7 cellular contexts compared by ENCODE assay signal in genomic region chr3:101849714-101850326, GRCh38. TPM values are rescaled to one million over a fixed set of nuclear protein-coding genes. Genes with fewer than 3 reads are reported as not detected.
DNase-seq lines count a peak whose midpoint lies in the region; ATAC-seq and TF ChIP-seq lines count a peak whose summit lies in the region.

No MANE protein-coding gene starts in this region.

- H3K27me3 Mint-ChIP-seq in H9 (ENCODE audit: low read depth) (no peaks in the 10 kb centered on the region), nephron progenitor cell (ENCODE audit: low read depth, poor library complexity) (peaks cover 21% of the 10 kb centered on the region)
- no peaks in the 10 kb centered on the region for H3K27me3 Mint-ChIP-seq in activated CD8-positive, alpha-beta memory T cell treated with anti-CD3 and anti-CD28 coated beads, Interleukin-2, amount 10 ng/mL, durations not matched to agents 7 days and 5 days

- peak overlapping the region; percentile 80 to 98 for H3K4me3 Mint-ChIP-seq in H9
- peak overlapping the region; percentile 96 for H3K4me3 Mint-ChIP-seq in activated CD8-positive, alpha-beta memory T cell treated with anti-CD3 and anti-CD28 coated beads, Interleukin-2, amount 10 ng/mL, durations not matched to agents 7 days and 5 days
- peak overlapping the region; percentile 96 for H3K4me3 Mint-ChIP-seq in nephron progenitor cell

- no peak overlapping the region for H2BK20ac ChIP-seq in H9 (ENCODE audit: low read depth, low read length, poor library complexity, severe bottlenecking)

- CTCF ChIA-PET in activated CD8-positive, alpha-beta memory T cell treated with anti-CD3 and anti-CD28 coated beads, Interleukin-2, amount 10 ng/mL, durations not matched to agents 7 days and 5 days (lab: Charles Lee) = interaction anchor here (0.7 to 2.2 kb wide), 15 partner anchors 20 to 379 kb away, joined by 3 to 11 read pairs (median 3); partner anchors contain the start of genes PCNP and RPL24

- H3K27ac ChIP-seq in H9 (ENCODE audit: insufficient read length, low read depth, low read length) (no peak overlapping the region), epithelial cell of prostate (peak overlapping the region; percentile 95), substantia nigra (ENCODE audit: low read depth, low read length, poor library complexity, severe bottlenecking) (peak overlapping the region; percentile 87)

- peak overlapping the region; percentile 76 for H3K4me2 ChIP-seq in H9 (ENCODE audit: insufficient read depth, insufficient read length, low read length)

- H4K8ac ChIP-seq in H9 (replicated peaks; ENCODE audit: insufficient read length, low read depth, low read length) = no peak overlapping the region

- TF ChIP-seq CTCF in H9 (conservative IDR thresholded peaks at IDR 0.05) (peak; percentile 31; the same call in 2 of the 3 replicates), nephron progenitor cell (IDR thresholded peaks at IDR 0.05) (no peak)

- no peak overlapping the region for H4K5ac ChIP-seq in H9 (ENCODE audit: insufficient read length, low read depth, low read length)

- no peak overlapping the region for H2AK5ac ChIP-seq in H9 (ENCODE audit: insufficient read length, low read length)

- H2BK15ac ChIP-seq in H9 (ENCODE audit: low read depth, low read length) = no peak overlapping the region

- no CpG with 5 or more reads among the region's 67 CpGs for WGBS in H9 (ENCODE audit: extremely low coverage, insufficient read length, low lambda C conversion rate)

- peaks cover 2% of the 10 kb centered on the region; the same call in 1 of the 2 replicates for H3K4me1 ChIP-seq in H9 (ENCODE audit: insufficient read depth, low read length)

- H3K9ac ChIP-seq in H9 (ENCODE audit: extremely low read depth, insufficient read length, low read length) = peak overlapping the region; percentile 73

- H2BK5ac ChIP-seq in H9 (ENCODE audit: insufficient read length, low read length) = no peak overlapping the region

- peaks cover 31 to 46% (median 31%) of the 10 kb centered on the region in 3 experiments for H3K36me3 Mint-ChIP-seq in H9 (ENCODE audit: insufficient read depth in 1 of 3, low read depth in 3 of 3)
- peaks cover 48% of the 10 kb centered on the region for H3K36me3 Mint-ChIP-seq in activated CD8-positive, alpha-beta memory T cell treated with anti-CD3 and anti-CD28 coated beads, Interleukin-2, amount 10 ng/mL, durations not matched to agents 7 days and 5 days
- peaks cover 36% of the 10 kb centered on the region for H3K36me3 Mint-ChIP-seq in nephron progenitor cell (ENCODE audit: low read depth)

- H3K27ac Mint-ChIP-seq in H9 (peak overlapping the region; percentile 52 to 83 (median 68); a peak in 6 of 7 replicates), nephron progenitor cell (no peak overlapping the region)
- H3K27ac Mint-ChIP-seq in activated CD8-positive, alpha-beta memory T cell treated with anti-CD3 and anti-CD28 coated beads, Interleukin-2, amount 10 ng/mL, durations not matched to agents 7 days and 5 days = peak overlapping the region; percentile 99

- H3K56ac ChIP-seq in H9 (ENCODE audit: insufficient read length, low read depth, low read length) = no peak overlapping the region

- H3K23ac ChIP-seq in H9 (ENCODE audit: insufficient read length, low read depth, low read length) = no peak overlapping the region

- no peak overlapping the region for H2BK12ac ChIP-seq in H9 (ENCODE audit: insufficient read length, low read depth, low read length)

- H3K18ac ChIP-seq in H9 (ENCODE audit: insufficient read length, low read depth, low read length) = peak overlapping the region; percentile 79

- H2AFZ ChIP-seq in H9 (ENCODE audit: low read length) = no peak overlapping the region

- H3K4ac ChIP-seq in H9 (ENCODE audit: low read depth, low read length) = no peak overlapping the region

- no peaks in the 10 kb centered on the region for H3K27me3 ChIP-seq in H9 (ENCODE audit: insufficient read depth, low read length)

- no peaks in the 10 kb centered on the region for H4K20me1 ChIP-seq in H9 (ENCODE audit: control insufficient read depth, insufficient read depth, insufficient read length)

- H3T11ph ChIP-seq in H9 (ENCODE audit: low read length) = no peak overlapping the region

- peak overlapping the region; percentile 97 for H3K14ac ChIP-seq in H9 (ENCODE audit: insufficient read depth, low read length)

- no peak overlapping the region for H4K91ac ChIP-seq in H9 (ENCODE audit: insufficient read length, low read depth, low read length)

- no peaks in the 10 kb centered on the region for H3K79me1 ChIP-seq in H9 (ENCODE audit: insufficient read depth, low read depth, low read length, poor library complexity, severe bottlenecking)

- peak; percentile 38 for ATAC-seq in GM18498 (IDR thresholded peaks at IDR 0.05; ENCODE audit: unreplicated experiment)
- peak; percentile 48 for ATAC-seq in activated CD8-positive, alpha-beta memory T cell treated with anti-CD3 and anti-CD28 coated beads, Interleukin-2, amount 10 ng/mL, durations not matched to agents 7 days and 5 days

- DNase-seq in H9 = peak; percentile 45
- peak; percentile 66 for DNase-seq in NAMALWA (ENCODE audit: low spot score)
- peak; percentile 76 for DNase-seq in activated CD8-positive, alpha-beta memory T cell treated with anti-CD3 and anti-CD28 coated beads, Interleukin-2, amount 10 ng/mL, durations not matched to agents 7 days and 5 days
- DNase-seq in epithelial cell of prostate (ENCODE audit: low read depth, low spot score) = no peak
- peak; percentile 63 for DNase-seq in nephron progenitor cell
- peak in 25 of 49 donors; percentile 25 to 66 (median 50) for DNase-seq in substantia nigra (lab: John Stamatoyannopoulos, UW)

- no peaks in the 10 kb centered on the region for H3K9me3 ChIP-seq in H9 (ENCODE audit: control insufficient read depth, low read depth, low read length)

- peaks cover 33 to 35% of the 10 kb centered on the region in 2 experiments for H3K4me1 Mint-ChIP-seq in H9
- H3K4me1 Mint-ChIP-seq in activated CD8-positive, alpha-beta memory T cell treated with anti-CD3 and anti-CD28 coated beads, Interleukin-2, amount 10 ng/mL, durations not matched to agents 7 days and 5 days = peaks cover 41% of the 10 kb centered on the region
- peaks cover 19% of the 10 kb centered on the region for H3K4me1 Mint-ChIP-seq in nephron progenitor cell

- no peak overlapping the region for H2BK120ac ChIP-seq in H9 (ENCODE audit: low read depth, low read length, poor library complexity, severe bottlenecking)

- H3K79me2 ChIP-seq in H9 (ENCODE audit: insufficient read depth, low read length) = peaks cover 15% of the 10 kb centered on the region; the same call in 1 of the 2 replicates

- H3K23me2 ChIP-seq in H9 (ENCODE audit: insufficient read length, low read depth, low read length, poor library complexity, severe bottlenecking) = no peaks in the 10 kb centered on the region

- H3K9me3 Mint-ChIP-seq in H9 (no peaks in the 10 kb centered on the region), nephron progenitor cell (no peaks in the 10 kb centered on the region)
- H3K9me3 Mint-ChIP-seq in activated CD8-positive, alpha-beta memory T cell treated with anti-CD3 and anti-CD28 coated beads, Interleukin-2, amount 10 ng/mL, durations not matched to agents 7 days and 5 days (ENCODE audit: low read depth) = no peaks in the 10 kb centered on the region

RNA-seq across cellular contexts. Expression of gene NFKBIZ, which starts 0.5 kb away (rescaled TPM):
- total RNA-seq in H9 (2021) = 11.1 TPM in 2 replicates
- 10 to 100 TPM; 51.3 to 65.1 TPM for total RNA-seq in activated CD8-positive, alpha-beta memory T cell treated with anti-CD3 and anti-CD28 coated beads, Interleukin-2, amount 10 ng/mL, durations not matched to agents 7 days and 5 days
